Comparison of ENCODE assay signal across 9 cellular contexts in genomic region chr15:100663066-100663465, GRCh38.
DNase-seq lines count a peak whose midpoint lies in the region; ATAC-seq and TF ChIP-seq lines count a peak whose summit lies in the region.
"Had no signal": no experiment of that assay in that cellular context is flagged by ENCODE, and none has a peak within 500 bp of the region (broad histone marks: within the 10 kb centered on the region; RNA-seq: fewer than 3 reads in every experiment).

No MANE protein-coding gene starts in this region.

- 38 to 44% methylated on average over 6 of the region's 6 CpGs for WGBS in ectodermal cell, 2 experiments

- intact Hi-C loops in upper lobe of right lung (cut with DNase I) (no loop called here), posterior cingulate gyrus (cut with DNase I) (no loop called here)

- ATAC-seq in upper lobe of right lung, result peak; percentile 30

- H3K36me3 ChIP-seq in ectodermal cell (ENCODE audit: control insufficient read depth, insufficient read depth, low read length) (no peaks in the 10 kb centered on the region), upper lobe of right lung (no peaks in the 10 kb centered on the region)

- no peak for TF ChIP-seq CTCF in upper lobe of right lung (IDR thresholded peaks at IDR 0.05)

- H3K4me1 ChIP-seq in ectodermal cell (ENCODE audit: control insufficient read depth, insufficient read depth, low read length) (peaks cover 14% of the 10 kb centered on the region), upper lobe of right lung (no peaks in the 10 kb centered on the region)

- H3K9me3 ChIP-seq in ectodermal cell (ENCODE audit: control insufficient read depth, low read length) (no peaks in the 10 kb centered on the region), upper lobe of right lung (no peaks in the 10 kb centered on the region)

- H3K27me3 ChIP-seq in ectodermal cell (ENCODE audit: control insufficient read depth, insufficient read depth, low read length, poor library complexity, severe bottlenecking) (no peaks in the 10 kb centered on the region), upper lobe of right lung (no peaks in the 10 kb centered on the region)

- DNase-seq in SIG-M5 treated with dmso at 0.1 percent for 504 hours (lab: John Stamatoyannopoulos, UW; ENCODE audit: unreplicated experiment) (peak; percentile 45), SIG-M5 (lab: John Stamatoyannopoulos, UW) (no peak), NCI-H82 treated with DMSO at 0.1 percent for 48 hours (lab: John Stamatoyannopoulos, UW; ENCODE audit: unreplicated experiment) (peak; percentile 94), upper lobe of right lung (no peak), posterior cingulate gyrus (no peak)
- no peak for DNase-seq in central memory CD4-positive, alpha-beta T cell
- DNase-seq in stimulated activated CD4-positive, alpha-beta T cell treated with anti-CD3 and anti-CD28 coated beads, Interleukin-15, amount 100 ng/mL, for 24 hours, result no peak
- DNase-seq: activated CD4-positive, alpha-beta T cell treated with anti-CD3 and anti-CD28 coated beads for 4 hours had no signal

- H3K4me3 ChIP-seq in ectodermal cell (ENCODE audit: insufficient read depth, low read depth, low read length), result no peak overlapping the region
- no peak overlapping the region for H3K4me3 ChIP-seq in upper lobe of right lung

- H3K27ac ChIP-seq in ectodermal cell (ENCODE audit: insufficient read depth, low read depth, low read length, poor library complexity, severe bottlenecking) (peak overlapping the region; percentile 55), upper lobe of right lung (no peak overlapping the region)

Comparison
In these comparisons a context has a peak if more than half of its experiments do, and no peak if none do; other contexts are left out.
1. DNase-seq: peak in SIG-M5 treated with dmso at 0.1 percent for 504 hours (single experiment) and NCI-H82 treated with DMSO at 0.1 percent for 48 hours (single experiment); none in SIG-M5 (single experiment), upper lobe of right lung (single experiment), posterior cingulate gyrus (0 of 10), central memory CD4-positive, alpha-beta T cell (single experiment) and stimulated activated CD4-positive, alpha-beta T cell treated with anti-CD3 and anti-CD28 coated beads, Interleukin-15, amount 100 ng/mL, for 24 hours (single experiment).